8 cellular contexts compared by ENCODE assay signal in genomic region chr9:35072461-35073275, GRCh38. TPM values are rescaled to one million over a fixed set of nuclear protein-coding genes. Genes with fewer than 3 reads are reported as not detected.
DNase-seq lines count a peak whose midpoint lies in the region; ATAC-seq and TF ChIP-seq lines count a peak whose summit lies in the region.

Gene VCP, minus strand, starts transcription at chr9:35072625. Its CDS starts 272 bp downstream, at chr9:35072353.

- peaks cover 6 to 8% of the 10 kb centered on the region in 2 donors for H3K36me3 ChIP-seq in ascending aorta
- H3K36me3 ChIP-seq in right atrium auricular region = peaks cover 10% of the 10 kb centered on the region
- H3K36me3 ChIP-seq in psoas muscle (ENCODE audit: insufficient read depth in 1 of 2, low read depth in 1 of 2) = peaks cover 13 to 23% of the 10 kb centered on the region in 2 donors
- no peaks in the 10 kb centered on the region for H3K36me3 ChIP-seq in uterus

- intact Hi-C loops in ascending aorta (cut with DNase I) = loop anchor here (1.0 to 10.0 kb wide), 6 partner anchors 8 to 418 kb away; partner anchors contain the start of genes DNAJB5, IL11RA, PIGO and UNC13B
- intact Hi-C loops in psoas muscle (cut with DNase I) = loop anchor here in 1 of 2 donors (5.0 kb wide), 1 partner anchor 80 kb away; no protein-coding TSS in a partner anchor
- intact Hi-C loops in uterus (cut with DNase I; ENCODE audit: low total_unique reads) = loop anchor here (10.0 kb wide), 1 partner anchor 88 kb away; the partner anchor contains the start of gene DNAJB5

- peaks cover 67% of the 10 kb centered on the region for H3K36me3 Mint-ChIP-seq in T-helper 2 cell treated with Interferon-gamma antibody and Interleukin-4, amounts not matched to agents 5 μg/mL and 100 μg/mL, for 36 hours (ENCODE audit: low read depth)

- peak within 1 kb of the TSS; percentile 88 for H3K4me3 Mint-ChIP-seq in T-helper 2 cell treated with Interferon-gamma antibody and Interleukin-4, amounts not matched to agents 5 μg/mL and 100 μg/mL, for 36 hours

- H3K9me3 Mint-ChIP-seq in T-helper 2 cell treated with Interferon-gamma antibody and Interleukin-4, amounts not matched to agents 5 μg/mL and 100 μg/mL, for 36 hours = no peaks in the 10 kb centered on the region

- TF ChIP-seq CTCF in ascending aorta (IDR thresholded peaks at IDR 0.05) = no peak
- TF ChIP-seq CTCF in right atrium auricular region (IDR thresholded peaks at IDR 0.05) = no peak
- no peak for TF ChIP-seq CTCF in psoas muscle (IDR thresholded peaks at IDR 0.05)
- TF ChIP-seq CTCF in uterus (IDR thresholded peaks at IDR 0.05) = no peak

- H3K27me3 Mint-ChIP-seq in T-helper 2 cell treated with Interferon-gamma antibody and Interleukin-4, amounts not matched to agents 5 μg/mL and 100 μg/mL, for 36 hours (ENCODE audit: low read depth) = no peaks in the 10 kb centered on the region

- peaks cover 17 to 35% of the 10 kb centered on the region in 2 donors for H3K4me1 ChIP-seq in ascending aorta
- H3K4me1 ChIP-seq in right atrium auricular region = peaks cover 0 to 41% of the 10 kb centered on the region in 2 donors
- H3K4me1 ChIP-seq in psoas muscle = peaks cover 29% of the 10 kb centered on the region
- H3K4me1 ChIP-seq in uterus = peaks cover 17 to 20% of the 10 kb centered on the region in 2 donors

- WGBS in psoas muscle, 3 donors = 5 to 6% (median 5%) methylated on average over 43 to 54 of the region's 54 CpGs

- no peaks in the 10 kb centered on the region for H3K27me3 ChIP-seq in ascending aorta
- no peaks in the 10 kb centered on the region for H3K27me3 ChIP-seq in right atrium auricular region
- no peaks in the 10 kb centered on the region for H3K27me3 ChIP-seq in psoas muscle (ENCODE audit: insufficient read depth in 3 of 3, low read length in 2 of 3)
- H3K27me3 ChIP-seq in uterus = no peaks in the 10 kb centered on the region

- DNase-seq in NCI-H1930 (lab: John Stamatoyannopoulos, UW) = peak; percentile 99
- peak; percentile 98 for DNase-seq in T-helper 2 cell treated with Interferon-gamma antibody and Interleukin-4, amounts not matched to agents 5 μg/mL and 100 μg/mL, for 36 hours (ENCODE audit: low spot score)
- DNase-seq in ascending aorta (ENCODE audit: low spot score in 2 of 2) = peak; percentile 92 to 99
- peak; percentile 99 for DNase-seq in right atrium auricular region (ENCODE audit: low spot score)
- DNase-seq in psoas muscle = peak; percentile 98 to 99
- peak; percentile 97 for DNase-seq in uterus

- ATAC-seq in GM18502 (IDR thresholded peaks at IDR 0.05; ENCODE audit: poor library complexity, unreplicated experiment) (peak; percentile 83), HG02970 (IDR thresholded peaks at IDR 0.05; ENCODE audit: low FRiP score, unreplicated experiment) (peak; percentile 80), psoas muscle (peak; percentile 88 to 91 (median 90))

- H3K27ac Mint-ChIP-seq in T-helper 2 cell treated with Interferon-gamma antibody and Interleukin-4, amounts not matched to agents 5 μg/mL and 100 μg/mL, for 36 hours = peak within 1 kb of the TSS; percentile 92

- H3K4me3 ChIP-seq in ascending aorta = peak within 1 kb of the TSS; percentile 79 to 91
- H3K4me3 ChIP-seq in right atrium auricular region = peak within 1 kb of the TSS; percentile 99 to 100
- H3K4me3 ChIP-seq in psoas muscle = peak within 1 kb of the TSS; percentile 100
- H3K4me3 ChIP-seq in uterus = peak within 1 kb of the TSS; percentile 54 to 99

- peaks cover 48% of the 10 kb centered on the region for H3K4me1 Mint-ChIP-seq in T-helper 2 cell treated with Interferon-gamma antibody and Interleukin-4, amounts not matched to agents 5 μg/mL and 100 μg/mL, for 36 hours (ENCODE audit: low read depth)

- TF ChIP-seq POLR2A in uterus (IDR thresholded peaks at IDR 0.05) = peak; percentile 83 to 94

- H3K9me3 ChIP-seq in ascending aorta (no peaks in the 10 kb centered on the region), right atrium auricular region (no peaks in the 10 kb centered on the region), psoas muscle (no peaks in the 10 kb centered on the region), uterus (no peaks in the 10 kb centered on the region)

- H3K27ac ChIP-seq in ascending aorta (peak within 1 kb of the TSS; percentile 100), right atrium auricular region (peak within 1 kb of the TSS; percentile 100), psoas muscle (peak within 1 kb of the TSS; percentile 100), uterus (peak within 1 kb of the TSS; percentile 98 to 100)

RNA-seq across cellular contexts. Expression of gene VCP, which starts in this region (rescaled TPM):
- total RNA-seq in ascending aorta (96.3 TPM), right atrium auricular region (100 to 1,000 TPM; 150 to 157 TPM), psoas muscle (100 to 1,000 TPM; 362 to 491 (median 403) TPM), uterus (100 to 1,000 TPM in 3 of 4 donors, 10 to 100 TPM in 1; 57.6 to 252 (median 174) TPM)
- polyA plus RNA-seq in psoas muscle = 100 to 1,000 TPM; 237 to 412 (median 384) TPM

Comparison
In these comparisons a context has a peak if more than half of its experiments do, and no peak if none do; other contexts are left out.
1. Peak in every context shown above with its lines: DNase-seq, ATAC-seq, H3K4me3 ChIP-seq and H3K27ac ChIP-seq.